Comparison of ENCODE assay signal across 2 cellular contexts in genomic region chr17:15108992-15109391, GRCh38.
TF ChIP-seq lines count a peak whose summit lies in the region.

No MANE protein-coding gene starts in this region.

TF ChIP-seq in HepG2, 621 proteins besides CTCF, POLR2A, EP300 and RAD21:
- TF ChIP-seq SIX1 (CRISPR knock-in tag; IDR thresholded peaks at IDR 0.05; ENCODE audit: borderline replicate concordance) (no peak), PHF5A (CRISPR knock-in tag; IDR thresholded peaks at IDR 0.05; ENCODE audit: low read depth, unreplicated experiment) (no peak), DNMT3B (CRISPR knock-in tag; conservative IDR thresholded peaks at IDR 0.05) (no peak), MAFK (conservative IDR thresholded peaks at IDR 0.05 in 1 of 2, IDR thresholded peaks at IDR 0.05 in 1 of 2; ENCODE audit: low read length in 2 of 2) (peak; percentile 52 to 80; a peak in 3 of 4 replicates), ZNF660 (CRISPR knock-in tag; IDR thresholded peaks at IDR 0.05; ENCODE audit: borderline replicate concordance, low read depth) (no peak), NKX3-1 (CRISPR knock-in tag; IDR thresholded peaks at IDR 0.05) (no peak), SMAD9 (CRISPR knock-in tag; IDR thresholded peaks at IDR 0.05) (no peak), MAFF (IDR thresholded peaks at IDR 0.05; ENCODE audit: low read depth, low read length) (peak; percentile 68), ZNF382 (CRISPR knock-in tag; IDR thresholded peaks at IDR 0.05; ENCODE audit: borderline replicate concordance) (no peak), ZNF512 (CRISPR knock-in tag; IDR thresholded peaks at IDR 0.05) (no peak), MED13 (CRISPR knock-in tag; IDR thresholded peaks at IDR 0.05) (no peak)

TF ChIP-seq in IMR-90, 13 proteins besides CTCF, POLR2A, EP300 and RAD21:
- TF ChIP-seq MAFK (IDR thresholded peaks at IDR 0.05; ENCODE audit: low read depth, low read length) (peak; percentile 68), MXI1 (IDR thresholded peaks at IDR 0.05; ENCODE audit: borderline replicate concordance, low read depth, low read length) (no peak), RFX5 (IDR thresholded peaks at IDR 0.05; ENCODE audit: low read depth, low read length) (no peak)
- TF ChIP-seq, protein P1, sequence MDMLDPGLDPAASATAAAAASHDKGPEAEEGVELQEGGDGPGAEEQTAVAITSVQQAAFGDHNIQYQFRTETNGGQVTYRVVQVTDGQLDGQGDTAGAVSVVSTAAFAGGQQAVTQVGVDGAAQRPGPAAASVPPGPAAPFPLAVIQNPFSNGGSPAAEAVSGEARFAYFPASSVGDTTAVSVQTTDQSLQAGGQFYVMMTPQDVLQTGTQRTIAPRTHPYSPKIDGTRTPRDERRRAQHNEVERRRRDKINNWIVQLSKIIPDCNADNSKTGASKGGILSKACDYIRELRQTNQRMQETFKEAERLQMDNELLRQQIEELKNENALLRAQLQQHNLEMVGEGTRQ (IDR thresholded peaks at IDR 0.05; ENCODE audit: low read depth, low read length) = no peak
